12 cellular contexts compared by ENCODE assay signal in genomic region chr12:563899-564298, GRCh38.
DNase-seq lines count a peak whose midpoint lies in the region; ATAC-seq and TF ChIP-seq lines count a peak whose summit lies in the region.
"Had no signal": no experiment of that assay in that cellular context is flagged by ENCODE, and none has a peak within 500 bp of the region (broad histone marks: within the 10 kb centered on the region; RNA-seq: fewer than 3 reads in every experiment).

No MANE protein-coding gene starts in this region.

- peaks cover 37% of the 10 kb centered on the region for H3K36me3 Mint-ChIP-seq in T-helper 1 cell treated with Interleukin-12 subunit alpha and Interleukin-12 subunit beta and Interleukin-4 antibody, amounts not matched to agents 30 μg/mL and 1 μg/mL, for 36 hours (ENCODE audit: low read depth)
- H3K36me3 Mint-ChIP-seq in HFFc6 (ENCODE audit: low read depth) (no peaks in the 10 kb centered on the region), natural killer cell (no peaks in the 10 kb centered on the region)
- H3K36me3 Mint-ChIP-seq in activated CD8-positive, alpha-beta T cell treated with anti-CD3 and anti-CD28 coated beads, Interleukin-2, amount 10 ng/mL, durations not matched to agents 7 days and 5 days (ENCODE audit: low read depth), result peaks cover 42% of the 10 kb centered on the region

- peak; percentile 8 for ATAC-seq in activated CD8-positive, alpha-beta T cell treated with anti-CD3 and anti-CD28 coated beads, Interleukin-2, amount 10 ng/mL, durations not matched to agents 7 days and 5 days
- no peak for ATAC-seq in natural killer cell
- ATAC-seq in HG02884 (IDR thresholded peaks at IDR 0.05; ENCODE audit: unreplicated experiment), result no peak

- peak overlapping the region; percentile 70 for H3K4me3 Mint-ChIP-seq in T-helper 1 cell treated with Interleukin-12 subunit alpha and Interleukin-12 subunit beta and Interleukin-4 antibody, amounts not matched to agents 30 μg/mL and 1 μg/mL, for 36 hours
- H3K4me3 Mint-ChIP-seq in HFFc6 (peak overlapping the region; percentile 35), natural killer cell (peak overlapping the region; percentile 85)
- peak overlapping the region; percentile 68 for H3K4me3 Mint-ChIP-seq in activated CD8-positive, alpha-beta T cell treated with anti-CD3 and anti-CD28 coated beads, Interleukin-2, amount 10 ng/mL, durations not matched to agents 7 days and 5 days
- H3K4me3 Mint-ChIP-seq: endodermal cell had no signal

- POLR2A ChIA-PET in activated CD8-positive, alpha-beta T cell treated with anti-CD3 and anti-CD28 coated beads, Interleukin-2, amount 10 ng/mL, durations not matched to agents 7 days and 5 days (lab: Charles Lee), result interaction anchor here (0.7 to 1.2 kb wide), 2 partner anchors 187 to 190 kb away, joined by 3 to 6 read pairs; no protein-coding TSS in a partner anchor

- peak overlapping the region; percentile 88 for H3K27ac Mint-ChIP-seq in T-helper 1 cell treated with Interleukin-12 subunit alpha and Interleukin-12 subunit beta and Interleukin-4 antibody, amounts not matched to agents 30 μg/mL and 1 μg/mL, for 36 hours
- peak overlapping the region; percentile 8; the same call in 1 of the 2 replicates for H3K27ac Mint-ChIP-seq in HFFc6
- H3K27ac Mint-ChIP-seq in activated CD8-positive, alpha-beta T cell treated with anti-CD3 and anti-CD28 coated beads, Interleukin-2, amount 10 ng/mL, durations not matched to agents 7 days and 5 days, result peak overlapping the region; percentile 90
- peak overlapping the region; percentile 87 to 90 for H3K27ac Mint-ChIP-seq in natural killer cell
- H3K27ac Mint-ChIP-seq: endodermal cell had no signal

- no peaks in the 10 kb centered on the region for H3K27me3 Mint-ChIP-seq in T-helper 1 cell treated with Interleukin-12 subunit alpha and Interleukin-12 subunit beta and Interleukin-4 antibody, amounts not matched to agents 30 μg/mL and 1 μg/mL, for 36 hours (ENCODE audit: low read depth)
- peaks cover 21% of the 10 kb centered on the region for H3K27me3 Mint-ChIP-seq in HFFc6 (ENCODE audit: insufficient read depth)
- no peaks in the 10 kb centered on the region for H3K27me3 Mint-ChIP-seq in activated CD8-positive, alpha-beta T cell treated with anti-CD3 and anti-CD28 coated beads, Interleukin-2, amount 10 ng/mL, durations not matched to agents 7 days and 5 days (ENCODE audit: low read depth)
- H3K27me3 Mint-ChIP-seq in natural killer cell (ENCODE audit: low read depth in 2 of 2), result no peaks in the 10 kb centered on the region

- TF ChIP-seq CTCF in HFFc6 (IDR thresholded peaks at IDR 0.05) (no peak), natural killer cell (IDR thresholded peaks at IDR 0.05) (no peak)

- H3K9me3 Mint-ChIP-seq in T-helper 1 cell treated with Interleukin-12 subunit alpha and Interleukin-12 subunit beta and Interleukin-4 antibody, amounts not matched to agents 30 μg/mL and 1 μg/mL, for 36 hours, result no peaks in the 10 kb centered on the region
- H3K9me3 Mint-ChIP-seq in HFFc6, result no peaks in the 10 kb centered on the region
- H3K9me3 Mint-ChIP-seq in activated CD8-positive, alpha-beta T cell treated with anti-CD3 and anti-CD28 coated beads, Interleukin-2, amount 10 ng/mL, durations not matched to agents 7 days and 5 days (ENCODE audit: insufficient read depth), result no peaks in the 10 kb centered on the region
- no peaks in the 10 kb centered on the region for H3K9me3 Mint-ChIP-seq in natural killer cell
- H3K9me3 Mint-ChIP-seq: endodermal cell had no signal

- intact Hi-C loops in natural killer cell (cut with micrococcal nuclease), result loop anchor here (5.0 kb wide), 1 partner anchor 383 kb away; the partner anchor contains the start of gene RAD52

- DNase-seq in T-helper 1 cell (no peak), HFFc6 (no peak), natural killer cell (no peak), HT-29 (ENCODE audit: low spot score) (no peak), retina (no peak)
- no peak for DNase-seq in activated CD8-positive, alpha-beta T cell treated with anti-CD3 and anti-CD28 coated beads, Interleukin-2, amount 10 ng/mL, durations not matched to agents 7 days and 5 days
- DNase-seq: endodermal cell, GOT3, NCI-H1694, NCI-H524 had no signal

- CTCF ChIA-PET in activated CD8-positive, alpha-beta T cell treated with anti-CD3 and anti-CD28 coated beads, Interleukin-2, amount 10 ng/mL, durations not matched to agents 7 days and 5 days (lab: Charles Lee), result interaction anchor here (1.0 to 5.3 kb wide), 8 partner anchors 9 to 251 kb away, joined by 3 to 36 read pairs (median 4); no protein-coding TSS in a partner anchor

- peaks cover 64% of the 10 kb centered on the region for H3K4me1 Mint-ChIP-seq in T-helper 1 cell treated with Interleukin-12 subunit alpha and Interleukin-12 subunit beta and Interleukin-4 antibody, amounts not matched to agents 30 μg/mL and 1 μg/mL, for 36 hours (ENCODE audit: low read depth)
- H3K4me1 Mint-ChIP-seq in HFFc6 (ENCODE audit: low read depth) (peaks cover 10% of the 10 kb centered on the region), natural killer cell (peaks cover 56 to 85% of the 10 kb centered on the region in 2 donors)
- peaks cover 78% of the 10 kb centered on the region for H3K4me1 Mint-ChIP-seq in activated CD8-positive, alpha-beta T cell treated with anti-CD3 and anti-CD28 coated beads, Interleukin-2, amount 10 ng/mL, durations not matched to agents 7 days and 5 days (ENCODE audit: low read depth)
- H3K4me1 Mint-ChIP-seq: endodermal cell had no signal

Comparison
In these comparisons a context has a peak if more than half of its experiments do, and no peak if none do; other contexts are left out.
1. H3K27ac Mint-ChIP-seq: peak in every context shown above with its lines; median percentile 90 in activated CD8-positive, alpha-beta T cell treated with anti-CD3 and anti-CD28 coated beads, Interleukin-2, amount 10 ng/mL, durations not matched to agents 7 days and 5 days; 88 in natural killer cell; 88 in T-helper 1 cell treated with Interleukin-12 subunit alpha and Interleukin-12 subunit beta and Interleukin-4 antibody, amounts not matched to agents 30 μg/mL and 1 μg/mL, for 36 hours; 8 in HFFc6.
2. H3K4me3 Mint-ChIP-seq: peak in every context shown above with its lines; median percentile 85 in natural killer cell; 70 in T-helper 1 cell treated with Interleukin-12 subunit alpha and Interleukin-12 subunit beta and Interleukin-4 antibody, amounts not matched to agents 30 μg/mL and 1 μg/mL, for 36 hours; 68 in activated CD8-positive, alpha-beta T cell treated with anti-CD3 and anti-CD28 coated beads, Interleukin-2, amount 10 ng/mL, durations not matched to agents 7 days and 5 days; 35 in HFFc6.